ENCODE assay signal across 1 cellular context in genomic region chr19:47112166-47112663, GRCh38.
A peak's percentile ranks its signal among the peaks of the same experiment; 100 is the strongest.
TF ChIP-seq lines count a peak whose summit lies in the region.

No MANE protein-coding gene starts in this region.

TF ChIP-seq in HEK293, 187 proteins besides CTCF, POLR2A, EP300 and RAD21 (continued from another document and continues in another):
- TF ChIP-seq ZFP69B (tag by site-specific recombination; IDR thresholded peaks at IDR 0.05) (no peak), ZNF621 (tag by site-specific recombination; IDR thresholded peaks at IDR 0.05) (no peak), ZBTB20 (tag by site-specific recombination; IDR thresholded peaks at IDR 0.05) (no peak; the same call in 1 of the 2 replicates), ZNF677 (tag by site-specific recombination; IDR thresholded peaks at IDR 0.05) (no peak), ZSCAN23 (tag by site-specific recombination; IDR thresholded peaks at IDR 0.05) (no peak), SP2 (tag by site-specific recombination; IDR thresholded peaks at IDR 0.05) (peak; percentile 67), ZNF658 (tag by site-specific recombination; IDR thresholded peaks at IDR 0.05) (no peak), ZNF514 (tag by site-specific recombination; IDR thresholded peaks at IDR 0.05) (no peak), ZNF366 (tag by site-specific recombination; conservative IDR thresholded peaks at IDR 0.05) (peak; percentile 56; the same call in 1 of the 2 replicates), ZNF664 (tag by site-specific recombination; IDR thresholded peaks at IDR 0.05) (no peak), ZNF184 (tag by site-specific recombination; IDR thresholded peaks at IDR 0.05) (no peak), ZNF596 (tag by site-specific recombination; IDR thresholded peaks at IDR 0.05) (peak; percentile 99), ZNF214 (tag by site-specific recombination; IDR thresholded peaks at IDR 0.05; ENCODE audit: borderline replicate concordance) (no peak), ZNF302 (tag by site-specific recombination; IDR thresholded peaks at IDR 0.05; ENCODE audit: low read depth) (no peak), SETDB1 (IDR thresholded peaks at IDR 0.05; ENCODE audit: insufficient read length, low read length) (no peak), SCRT1 (tag by site-specific recombination; IDR thresholded peaks at IDR 0.05; ENCODE audit: borderline replicate concordance) (no peak), ZNF747 (tag by site-specific recombination; IDR thresholded peaks at IDR 0.05) (no peak), RBAK (tag by site-specific recombination; IDR thresholded peaks at IDR 0.05) (no peak), ZNF221 (tag by site-specific recombination; IDR thresholded peaks at IDR 0.05; ENCODE audit: borderline replicate concordance) (no peak), ZNF16 (tag by site-specific recombination; IDR thresholded peaks at IDR 0.05; ENCODE audit: low read depth) (no peak), MZF1 (tag by site-specific recombination; IDR thresholded peaks at IDR 0.05; ENCODE audit: borderline replicate concordance) (no peak), ZNF785 (tag by site-specific recombination; IDR thresholded peaks at IDR 0.05) (no peak), ZNF121 (tag by site-specific recombination; IDR thresholded peaks at IDR 0.05) (no peak), ZNF791 (tag by site-specific recombination; IDR thresholded peaks at IDR 0.05) (no peak), ZNF174 (tag by site-specific recombination; IDR thresholded peaks at IDR 0.05) (no peak), ZNF311 (tag by site-specific recombination; IDR thresholded peaks at IDR 0.05; ENCODE audit: borderline replicate concordance) (no peak), ZFP3 (tag by site-specific recombination; IDR thresholded peaks at IDR 0.05; ENCODE audit: low read depth) (no peak), ZNF560 (tag by site-specific recombination; IDR thresholded peaks at IDR 0.05; ENCODE audit: borderline replicate concordance) (no peak), IKZF3 (tag by site-specific recombination; IDR thresholded peaks at IDR 0.05) (no peak), ZNF433 (tag by site-specific recombination; IDR thresholded peaks at IDR 0.05; ENCODE audit: low read depth) (no peak), ZNF10 (tag by site-specific recombination; IDR thresholded peaks at IDR 0.05) (no peak), ZNF155 (tag by site-specific recombination; IDR thresholded peaks at IDR 0.05) (no peak), HIC1 (tag by site-specific recombination; IDR thresholded peaks at IDR 0.05) (no peak), ZNF654 (tag by site-specific recombination; IDR thresholded peaks at IDR 0.05; ENCODE audit: low read depth) (no peak), ZBTB21 (tag by site-specific recombination; IDR thresholded peaks at IDR 0.05) (no peak), ZNF837 (tag by site-specific recombination; IDR thresholded peaks at IDR 0.05) (no peak), ZNF701 (tag by site-specific recombination; IDR thresholded peaks at IDR 0.05) (no peak), ZNF830 (tag by site-specific recombination; IDR thresholded peaks at IDR 0.05; ENCODE audit: low read depth) (no peak), FEZF1 (tag by site-specific recombination; IDR thresholded peaks at IDR 0.05) (peak; percentile 75; the same call in 1 of the 2 replicates), ZFP41 (tag by site-specific recombination; IDR thresholded peaks at IDR 0.05; ENCODE audit: borderline replicate concordance) (no peak), BCL6B (tag by site-specific recombination; IDR thresholded peaks at IDR 0.05) (no peak), ZNF202 (tag by site-specific recombination; IDR thresholded peaks at IDR 0.05; ENCODE audit: borderline replicate concordance) (no peak), ZNF112 (tag by site-specific recombination; IDR thresholded peaks at IDR 0.05) (no peak), YY2 (tag by site-specific recombination; IDR thresholded peaks at IDR 0.05) (peak; percentile 95), ZNF266 (tag by site-specific recombination; IDR thresholded peaks at IDR 0.05; ENCODE audit: low read depth) (no peak), ZNF558 (tag by site-specific recombination; IDR thresholded peaks at IDR 0.05) (no peak), ZNF146 (tag by site-specific recombination; IDR thresholded peaks at IDR 0.05) (no peak), ZNF324 (tag by site-specific recombination; IDR thresholded peaks at IDR 0.05) (no peak), ZNF274 (IDR thresholded peaks at IDR 0.05; ENCODE audit: low read length) (no peak), ZNF274 (tag by site-specific recombination; IDR thresholded peaks at IDR 0.05; ENCODE audit: borderline replicate concordance) (no peak), ZNF391 (tag by site-specific recombination; IDR thresholded peaks at IDR 0.05; ENCODE audit: borderline replicate concordance, low read depth) (no peak), KLF9 (tag by site-specific recombination; IDR thresholded peaks at IDR 0.05; ENCODE audit: low read depth) (peak; percentile 80), ZNF350 (tag by site-specific recombination; IDR thresholded peaks at IDR 0.05) (no peak), ZNF211 (tag by site-specific recombination; IDR thresholded peaks at IDR 0.05; ENCODE audit: low read depth) (no peak), ZNF660 (tag by site-specific recombination; IDR thresholded peaks at IDR 0.05) (no peak; the same call in 1 of the 2 replicates)
- TF ChIP-seq, protein P1, sequence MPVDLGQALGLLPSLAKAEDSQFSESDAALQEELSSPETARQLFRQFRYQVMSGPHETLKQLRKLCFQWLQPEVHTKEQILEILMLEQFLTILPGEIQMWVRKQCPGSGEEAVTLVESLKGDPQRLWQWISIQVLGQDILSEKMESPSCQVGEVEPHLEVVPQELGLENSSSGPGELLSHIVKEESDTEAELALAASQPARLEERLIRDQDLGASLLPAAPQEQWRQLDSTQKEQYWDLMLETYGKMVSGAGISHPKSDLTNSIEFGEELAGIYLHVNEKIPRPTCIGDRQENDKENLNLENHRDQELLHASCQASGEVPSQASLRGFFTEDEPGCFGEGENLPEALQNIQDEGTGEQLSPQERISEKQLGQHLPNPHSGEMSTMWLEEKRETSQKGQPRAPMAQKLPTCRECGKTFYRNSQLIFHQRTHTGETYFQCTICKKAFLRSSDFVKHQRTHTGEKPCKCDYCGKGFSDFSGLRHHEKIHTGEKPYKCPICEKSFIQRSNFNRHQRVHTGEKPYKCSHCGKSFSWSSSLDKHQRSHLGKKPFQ (tag by site-specific recombination; IDR thresholded peaks at IDR 0.05) = no peak
- TF ChIP-seq, protein P2, sequence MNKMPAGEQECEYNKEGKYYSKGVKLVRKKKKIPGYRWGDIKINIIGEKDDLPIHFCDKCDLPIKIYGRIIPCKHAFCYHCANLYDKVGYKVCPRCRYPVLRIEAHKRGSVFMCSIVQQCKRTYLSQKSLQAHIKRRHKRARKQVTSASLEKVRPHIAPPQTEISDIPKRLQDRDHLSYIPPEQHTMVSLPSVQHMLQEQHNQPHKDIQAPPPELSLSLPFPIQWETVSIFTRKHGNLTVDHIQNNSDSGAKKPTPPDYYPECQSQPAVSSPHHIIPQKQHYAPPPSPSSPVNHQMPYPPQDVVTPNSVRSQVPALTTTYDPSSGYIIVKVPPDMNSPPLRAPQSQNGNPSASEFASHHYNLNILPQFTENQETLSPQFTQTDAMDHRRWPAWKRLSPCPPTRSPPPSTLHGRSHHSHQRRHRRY (tag by site-specific recombination; IDR thresholded peaks at IDR 0.05) = no peak
- TF ChIP-seq, protein P3, sequence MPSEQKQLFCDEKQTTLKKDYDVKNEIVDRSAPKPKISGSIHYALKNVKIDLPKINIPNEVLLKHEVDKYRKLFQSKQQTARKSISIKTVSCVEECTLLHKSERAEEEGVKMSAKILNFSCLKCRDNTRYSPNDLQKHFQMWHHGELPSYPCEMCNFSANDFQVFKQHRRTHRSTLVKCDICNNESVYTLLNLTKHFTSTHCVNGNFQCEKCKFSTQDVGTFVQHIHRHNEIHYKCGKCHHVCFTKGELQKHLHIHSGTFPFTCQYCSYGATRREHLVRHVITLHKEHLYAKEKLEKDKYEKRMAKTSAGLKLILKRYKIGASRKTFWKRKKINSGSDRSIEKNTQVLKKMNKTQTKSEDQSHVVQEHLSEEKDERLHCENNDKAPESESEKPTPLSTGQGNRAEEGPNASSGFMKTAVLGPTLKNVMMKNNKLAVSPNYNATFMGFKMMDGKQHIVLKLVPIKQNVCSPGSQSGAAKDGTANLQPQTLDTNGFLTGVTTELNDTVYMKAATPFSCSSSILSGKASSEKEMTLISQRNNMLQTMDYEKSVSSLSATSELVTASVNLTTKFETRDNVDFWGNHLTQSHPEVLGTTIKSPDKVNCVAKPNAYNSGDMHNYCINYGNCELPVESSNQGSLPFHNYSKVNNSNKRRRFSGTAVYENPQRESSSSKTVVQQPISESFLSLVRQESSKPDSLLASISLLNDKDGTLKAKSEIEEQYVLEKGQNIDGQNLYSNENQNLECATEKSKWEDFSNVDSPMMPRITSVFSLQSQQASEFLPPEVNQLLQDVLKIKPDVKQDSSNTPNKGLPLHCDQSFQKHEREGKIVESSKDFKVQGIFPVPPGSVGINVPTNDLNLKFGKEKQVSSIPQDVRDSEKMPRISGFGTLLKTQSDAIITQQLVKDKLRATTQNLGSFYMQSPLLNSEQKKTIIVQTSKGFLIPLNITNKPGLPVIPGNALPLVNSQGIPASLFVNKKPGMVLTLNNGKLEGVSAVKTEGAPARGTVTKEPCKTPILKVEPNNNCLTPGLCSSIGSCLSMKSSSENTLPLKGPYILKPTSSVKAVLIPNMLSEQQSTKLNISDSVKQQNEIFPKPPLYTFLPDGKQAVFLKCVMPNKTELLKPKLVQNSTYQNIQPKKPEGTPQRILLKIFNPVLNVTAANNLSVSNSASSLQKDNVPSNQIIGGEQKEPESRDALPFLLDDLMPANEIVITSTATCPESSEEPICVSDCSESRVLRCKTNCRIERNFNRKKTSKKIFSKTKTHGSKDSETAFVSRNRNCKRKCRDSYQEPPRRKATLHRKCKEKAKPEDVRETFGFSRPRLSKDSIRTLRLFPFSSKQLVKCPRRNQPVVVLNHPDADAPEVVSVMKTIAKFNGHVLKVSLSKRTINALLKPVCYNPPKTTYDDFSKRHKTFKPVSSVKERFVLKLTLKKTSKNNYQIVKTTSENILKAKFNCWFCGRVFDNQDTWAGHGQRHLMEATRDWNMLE (tag by site-specific recombination; conservative IDR thresholded peaks at IDR 0.05; ENCODE audit: low read depth) = no peak
- TF ChIP-seq, protein P4, sequence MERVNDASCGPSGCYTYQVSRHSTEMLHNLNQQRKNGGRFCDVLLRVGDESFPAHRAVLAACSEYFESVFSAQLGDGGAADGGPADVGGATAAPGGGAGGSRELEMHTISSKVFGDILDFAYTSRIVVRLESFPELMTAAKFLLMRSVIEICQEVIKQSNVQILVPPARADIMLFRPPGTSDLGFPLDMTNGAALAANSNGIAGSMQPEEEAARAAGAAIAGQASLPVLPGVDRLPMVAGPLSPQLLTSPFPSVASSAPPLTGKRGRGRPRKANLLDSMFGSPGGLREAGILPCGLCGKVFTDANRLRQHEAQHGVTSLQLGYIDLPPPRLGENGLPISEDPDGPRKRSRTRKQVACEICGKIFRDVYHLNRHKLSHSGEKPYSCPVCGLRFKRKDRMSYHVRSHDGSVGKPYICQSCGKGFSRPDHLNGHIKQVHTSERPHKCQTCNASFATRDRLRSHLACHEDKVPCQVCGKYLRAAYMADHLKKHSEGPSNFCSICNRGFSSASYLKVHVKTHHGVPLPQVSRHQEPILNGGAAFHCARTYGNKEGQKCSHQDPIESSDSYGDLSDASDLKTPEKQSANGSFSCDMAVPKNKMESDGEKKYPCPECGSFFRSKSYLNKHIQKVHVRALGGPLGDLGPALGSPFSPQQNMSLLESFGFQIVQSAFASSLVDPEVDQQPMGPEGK (tag by site-specific recombination; IDR thresholded peaks at IDR 0.05) = peak; percentile 89
- TF ChIP-seq, protein P5, sequence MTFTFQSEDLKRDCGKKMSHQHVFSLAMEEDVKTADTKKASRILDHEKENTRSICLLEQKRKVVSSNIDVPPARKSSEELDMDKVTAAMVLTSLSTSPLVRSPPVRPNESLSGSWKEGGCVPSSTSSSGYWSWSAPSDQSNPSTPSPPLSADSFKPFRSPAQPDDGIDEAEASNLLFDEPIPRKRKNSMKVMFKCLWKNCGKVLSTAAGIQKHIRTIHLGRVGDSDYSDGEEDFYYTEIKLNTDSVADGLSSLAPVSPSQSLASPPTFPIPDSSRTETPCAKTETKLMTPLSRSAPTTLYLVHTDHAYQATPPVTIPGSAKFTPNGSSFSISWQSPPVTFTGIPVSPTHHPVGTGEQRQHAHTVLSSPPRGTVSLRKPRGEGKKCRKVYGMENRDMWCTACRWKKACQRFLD (tag by site-specific recombination; IDR thresholded peaks at IDR 0.05) = no peak
- TF ChIP-seq, protein P6, sequence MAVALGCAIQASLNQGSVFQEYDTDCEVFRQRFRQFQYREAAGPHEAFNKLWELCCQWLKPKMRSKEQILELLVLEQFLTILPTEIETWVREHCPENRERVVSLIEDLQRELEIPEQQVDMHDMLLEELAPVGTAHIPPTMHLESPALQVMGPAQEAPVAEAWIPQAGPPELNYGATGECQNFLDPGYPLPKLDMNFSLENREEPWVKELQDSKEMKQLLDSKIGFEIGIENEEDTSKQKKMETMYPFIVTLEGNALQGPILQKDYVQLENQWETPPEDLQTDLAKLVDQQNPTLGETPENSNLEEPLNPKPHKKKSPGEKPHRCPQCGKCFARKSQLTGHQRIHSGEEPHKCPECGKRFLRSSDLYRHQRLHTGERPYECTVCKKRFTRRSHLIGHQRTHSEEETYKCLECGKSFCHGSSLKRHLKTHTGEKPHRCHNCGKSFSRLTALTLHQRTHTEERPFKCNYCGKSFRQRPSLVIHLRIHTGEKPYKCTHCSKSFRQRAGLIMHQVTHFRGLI (tag by site-specific recombination; IDR thresholded peaks at IDR 0.05) = no peak; the same call in 1 of the 2 replicates
